In the genomic region with DNA sequence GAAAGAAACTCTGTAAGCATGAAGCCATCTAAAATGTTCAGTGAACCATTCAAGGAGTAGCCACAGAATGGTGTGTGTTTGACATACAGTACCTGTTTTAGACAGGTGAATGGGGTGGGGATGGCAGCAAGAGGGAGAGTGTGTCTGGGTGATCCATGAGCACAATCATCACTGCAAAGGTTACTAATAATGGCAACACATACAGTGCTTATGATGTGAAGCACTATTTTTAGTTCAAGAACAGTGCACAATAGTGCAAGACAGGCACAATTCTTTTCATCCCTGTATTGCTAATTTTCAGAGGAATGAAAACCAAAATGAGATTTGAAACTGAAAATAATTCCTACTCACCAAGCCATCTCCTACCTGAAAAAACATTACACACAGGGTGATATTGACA, we compare ENCODE assay signal across 1 cellular context.
TF ChIP-seq lines count a peak whose summit lies in the region.

No MANE protein-coding gene starts in this region.

TF ChIP-seq in WTC11, 78 proteins besides CTCF, POLR2A, EP300 and RAD21 (continued from another document):
- TF ChIP-seq PRDM15 (CRISPR knock-in tag; IDR thresholded peaks at IDR 0.05) (no peak), FOXK1 (CRISPR knock-in tag; IDR thresholded peaks at IDR 0.05) (no peak), NR3C1 (CRISPR knock-in tag; conservative IDR thresholded peaks at IDR 0.05; ENCODE audit: low read depth) (no peak), ZNF263 (CRISPR knock-in tag; IDR thresholded peaks at IDR 0.05; ENCODE audit: low read depth) (no peak), MYBL2 (CRISPR knock-in tag; IDR thresholded peaks at IDR 0.05) (no peak), SMAD3 (CRISPR knock-in tag; IDR thresholded peaks at IDR 0.05; ENCODE audit: borderline replicate concordance) (no peak), KAT7 (CRISPR knock-in tag; IDR thresholded peaks at IDR 0.05; ENCODE audit: borderline replicate concordance) (no peak)
- TF ChIP-seq, protein P1, sequence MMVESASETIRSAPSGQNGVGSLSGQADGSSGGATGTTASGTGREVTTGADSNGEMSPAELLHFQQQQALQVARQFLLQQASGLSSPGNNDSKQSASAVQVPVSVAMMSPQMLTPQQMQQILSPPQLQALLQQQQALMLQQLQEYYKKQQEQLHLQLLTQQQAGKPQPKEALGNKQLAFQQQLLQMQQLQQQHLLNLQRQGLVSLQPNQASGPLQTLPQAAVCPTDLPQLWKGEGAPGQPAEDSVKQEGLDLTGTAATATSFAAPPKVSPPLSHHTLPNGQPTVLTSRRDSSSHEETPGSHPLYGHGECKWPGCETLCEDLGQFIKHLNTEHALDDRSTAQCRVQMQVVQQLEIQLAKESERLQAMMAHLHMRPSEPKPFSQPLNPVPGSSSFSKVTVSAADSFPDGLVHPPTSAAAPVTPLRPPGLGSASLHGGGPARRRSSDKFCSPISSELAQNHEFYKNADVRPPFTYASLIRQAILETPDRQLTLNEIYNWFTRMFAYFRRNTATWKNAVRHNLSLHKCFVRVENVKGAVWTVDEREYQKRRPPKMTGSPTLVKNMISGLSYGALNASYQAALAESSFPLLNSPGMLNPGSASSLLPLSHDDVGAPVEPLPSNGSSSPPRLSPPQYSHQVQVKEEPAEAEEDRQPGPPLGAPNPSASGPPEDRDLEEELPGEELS (CRISPR knock-in tag; IDR thresholded peaks at IDR 0.05) = no peak
